In the genomic region with DNA sequence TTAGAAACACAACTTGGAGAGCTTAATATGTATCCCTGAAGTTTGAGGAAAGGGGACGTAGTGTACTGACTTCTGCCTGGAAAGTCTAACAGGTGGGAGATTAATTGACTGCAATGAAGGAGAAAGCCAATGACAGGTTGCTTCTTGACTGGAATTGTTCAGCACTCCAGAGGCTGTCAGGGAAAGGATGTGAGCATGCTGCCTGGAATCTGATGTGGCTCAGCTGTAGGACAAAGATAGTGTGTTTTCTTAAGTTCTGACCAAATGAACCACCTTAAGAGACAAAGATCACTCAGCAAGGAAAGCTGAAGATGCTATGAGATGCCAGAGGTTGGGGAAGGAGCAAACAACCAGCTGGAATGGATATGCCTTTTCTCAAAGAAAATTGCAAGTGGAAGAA, we compare ENCODE assay signal across 34 cellular contexts.
"Had no signal": no experiment of that assay in that cellular context is flagged by ENCODE, and none has a peak within 500 bp of the region (broad histone marks: within the 10 kb centered on the region; RNA-seq: fewer than 3 reads in every experiment).

No MANE protein-coding gene starts in this region.

- H3K9me3 Mint-ChIP-seq: activated T-helper 1 cell treated with anti-CD3 and anti-CD28 coated beads, Interleukin-12 subunit alpha, Interleukin-12 subunit beta, Interleukin-2, Interleukin-4 antibody, amounts not matched to agents 30 ng/mL and 10 ng/mL and 1 ng/mL, durations not matched to agents 14 hours and 24 hours and 36 hours had no signal

- H3K27me3 Mint-ChIP-seq: brain had no signal

- H2AFZ ChIP-seq: parathyroid adenoma had no signal

- DNase-seq: activated CD4-positive, alpha-beta T cell treated with anti-CD3 and anti-CD28 coated beads for 4 hours; activated CD4-positive, alpha-beta T cell treated with anti-CD3 and anti-CD28 coated beads, Interleukin-2, amount 50 U/mL, for 48 hours; activated CD8-positive, alpha-beta memory T cell treated with anti-CD3 and anti-CD28 coated beads, Interleukin-2, amount 50 U/mL, for 4 hours; activated effector memory CD4-positive, alpha-beta T cell treated with anti-CD3 and anti-CD28 coated beads, Interleukin-2, amount 50 U/mL, for 16 hours; activated naive CD4-positive, alpha-beta T cell treated with anti-CD3 and anti-CD28 coated beads for 36 hours; activated naive CD8-positive, alpha-beta T cell treated with anti-CD3 and anti-CD28 coated beads for 36 hours; activated T-cell treated with anti-CD3 and anti-CD28 coated beads, Interleukin-2, amount 50 U/mL, for 1 hour; adrenal gland; caudate nucleus; cortex of kidney; foreskin melanocyte; left cardiac atrium; left ventricle myocardium superior; naive thymus-derived CD4-positive, alpha-beta T cell; occipital lobe; psoas muscle; stimulated activated CD4-positive, alpha-beta T cell treated with anti-CD3 and anti-CD28 coated beads, Interleukin-15, amount 100 ng/mL, for 24 hours; stimulated activated CD4-positive, alpha-beta T cell treated with anti-CD3 and anti-CD28 coated beads, Interleukin-2, amount 100 ng/mL, for 24 hours; stimulated activated naive B cell treated with anti-CD40 and anti-IgM and Interleukin-4, amounts not matched to agents 10 μg/mL and 1 μg/mL and 100 μg/mL, for 72 hours; stomach; T-helper 9 cell; tibial artery; upper lobe of right lung had no signal

- H3K4me3 Mint-ChIP-seq: activated naive CD4-positive, alpha-beta T cell treated with anti-CD3 and anti-CD28 coated beads for 36 hours; activated naive CD8-positive, alpha-beta T cell treated with anti-CD3 and anti-CD28 coated beads for 36 hours; activated T-helper 1 cell treated with anti-CD3 and anti-CD28 coated beads, Interleukin-12 subunit alpha, Interleukin-12 subunit beta, Interleukin-2, Interleukin-4 antibody, amounts not matched to agents 30 ng/mL and 10 ng/mL and 1 ng/mL, durations not matched to agents 14 hours and 24 hours and 36 hours; brain; mesothelial cell of epicardium; naive thymus-derived CD4-positive, alpha-beta T cell; stimulated activated naive B cell treated with anti-CD40 and anti-IgM and Interleukin-4, amounts not matched to agents 10 μg/mL and 1 μg/mL and 100 μg/mL, for 72 hours had no signal

- FAIRE-seq: endothelial cell of umbilical vein, islet of Langerhans, TTC549 had no signal

- H3K27me3 ChIP-seq: adrenal gland, ascending aorta, stomach, suprapubic skin, tibial artery, upper lobe of right lung had no signal

- ATAC-seq: esophagus mucosa; left cardiac atrium; left ventricle myocardium superior; naive thymus-derived CD4-positive, alpha-beta T cell; stimulated activated naive B cell treated with anti-CD40 and anti-IgM and Interleukin-4, amounts not matched to agents 10 μg/mL and 1 μg/mL and 100 μg/mL, for 72 hours; upper lobe of right lung had no signal

- H3K4me3 ChIP-seq: adrenal gland, ascending aorta, psoas muscle, stomach, suprapubic skin, tibial artery, upper lobe of right lung had no signal

- H3K9ac ChIP-seq: parathyroid adenoma had no signal

- H3K36me3 ChIP-seq: adrenal gland, ascending aorta, stomach, suprapubic skin, tibial artery, upper lobe of right lung had no signal

- H3K79me2 ChIP-seq: parathyroid adenoma had no signal

- H3K4me1 ChIP-seq: adrenal gland, ascending aorta, parathyroid adenoma, psoas muscle, suprapubic skin, tibial artery, upper lobe of right lung had no signal

- H3K27ac ChIP-seq: adrenal gland, ascending aorta, parathyroid adenoma, psoas muscle, stomach, suprapubic skin, tibial artery, upper lobe of right lung, VCaP had no signal

- H3K9me3 ChIP-seq: adrenal gland, ascending aorta, psoas muscle, stomach, suprapubic skin, tibial artery, upper lobe of right lung had no signal

- H3K36me3 Mint-ChIP-seq: activated naive CD8-positive, alpha-beta T cell treated with anti-CD3 and anti-CD28 coated beads for 36 hours; brain; mesothelial cell of epicardium; naive thymus-derived CD4-positive, alpha-beta T cell; stimulated activated naive B cell treated with anti-CD40 and anti-IgM and Interleukin-4, amounts not matched to agents 10 μg/mL and 1 μg/mL and 100 μg/mL, for 72 hours had no signal

- H3K4me1 Mint-ChIP-seq: activated naive CD8-positive, alpha-beta T cell treated with anti-CD3 and anti-CD28 coated beads for 36 hours; naive thymus-derived CD4-positive, alpha-beta T cell; stimulated activated naive B cell treated with anti-CD40 and anti-IgM and Interleukin-4, amounts not matched to agents 10 μg/mL and 1 μg/mL and 100 μg/mL, for 72 hours had no signal

- H3K27ac Mint-ChIP-seq: activated naive CD4-positive, alpha-beta T cell treated with anti-CD3 and anti-CD28 coated beads for 36 hours; activated naive CD8-positive, alpha-beta T cell treated with anti-CD3 and anti-CD28 coated beads for 36 hours; activated T-helper 1 cell treated with anti-CD3 and anti-CD28 coated beads, Interleukin-12 subunit alpha, Interleukin-12 subunit beta, Interleukin-2, Interleukin-4 antibody, amounts not matched to agents 30 ng/mL and 10 ng/mL and 1 ng/mL, durations not matched to agents 14 hours and 24 hours and 36 hours; brain; mesothelial cell of epicardium; naive thymus-derived CD4-positive, alpha-beta T cell; stimulated activated naive B cell treated with anti-CD40 and anti-IgM and Interleukin-4, amounts not matched to agents 10 μg/mL and 1 μg/mL and 100 μg/mL, for 72 hours had no signal
